In the genomic region with DNA sequence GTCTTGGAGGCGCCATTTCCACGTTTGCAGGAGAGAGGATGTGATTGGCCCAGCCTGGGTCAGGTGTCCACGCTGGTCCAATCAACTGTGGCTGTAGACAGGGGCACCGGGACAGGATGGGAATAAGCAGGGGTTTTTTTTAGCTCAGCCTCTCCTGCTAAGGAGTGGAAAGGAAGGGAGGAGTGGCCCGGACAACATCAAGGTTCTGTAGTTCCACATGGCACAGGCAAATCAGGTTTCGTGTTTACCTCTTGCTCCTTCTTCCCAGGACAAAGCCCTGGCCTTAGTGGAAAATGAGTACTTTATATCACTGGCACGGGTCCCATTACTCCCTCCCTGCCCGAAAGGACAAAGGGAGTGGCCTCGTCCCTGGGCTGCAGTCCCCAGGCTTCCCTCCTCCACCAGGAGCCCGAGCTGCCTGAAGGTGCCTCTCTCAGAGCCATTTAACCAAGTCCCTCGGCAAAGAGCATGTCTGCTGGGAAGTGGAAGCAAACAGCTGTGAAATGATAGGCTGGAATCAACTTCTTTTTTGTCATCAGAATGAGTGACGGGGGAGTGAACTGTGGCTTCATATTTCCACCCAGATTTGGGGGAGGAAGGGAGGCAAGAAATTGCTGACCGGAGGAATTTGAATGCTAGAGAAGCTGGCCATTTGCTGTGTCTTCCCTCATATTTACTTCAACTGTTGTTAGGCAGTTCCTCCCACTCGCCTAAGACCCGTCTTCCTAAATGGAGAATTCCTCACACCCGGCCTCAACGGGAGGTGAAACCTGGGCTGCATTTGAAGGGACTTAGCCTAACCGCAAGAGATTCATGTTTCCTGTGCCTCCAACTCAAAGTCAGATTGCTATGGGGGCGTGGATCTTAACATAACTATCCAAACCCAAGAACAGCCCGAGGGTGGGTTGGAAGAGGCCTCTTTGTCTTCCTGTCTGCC, we compare ENCODE assay signal across 8 cellular contexts.
DNase-seq lines count a peak whose midpoint lies in the region; ATAC-seq and TF ChIP-seq lines count a peak whose summit lies in the region.

No MANE protein-coding gene starts in this region.

- peak; percentile 46 for ATAC-seq in stimulated activated effector memory CD8-positive, alpha-beta T cell treated with anti-CD3 and anti-CD28 coated beads, Interleukin-12 subunit alpha, Interleukin-12 subunit beta, amount 100 ng/mL, for 72 hours
- no peak for ATAC-seq in HG03280 (IDR thresholded peaks at IDR 0.05; ENCODE audit: unreplicated experiment)

- TF ChIP-seq CTCF in HFFc6 (IDR thresholded peaks at IDR 0.05) = no peak

- H3K36me3 Mint-ChIP-seq in HFFc6 (ENCODE audit: low read depth) = 0 out of 2 replicates have a peak, but pooled peaks cover 5% of the 10 kb centered on the region
- H3K36me3 Mint-ChIP-seq in stimulated activated effector memory CD8-positive, alpha-beta T cell treated with anti-CD3 and anti-CD28 coated beads, Interleukin-12 subunit alpha, Interleukin-12 subunit beta, amount 100 ng/mL, for 72 hours = no peaks in the 10 kb centered on the region
- H3K36me3 Mint-ChIP-seq in immature natural killer cell = no peaks in the 10 kb centered on the region

- H3K4me1 Mint-ChIP-seq in HFFc6 (ENCODE audit: low read depth) (peaks cover 79% of the 10 kb centered on the region), immature natural killer cell (no peaks in the 10 kb centered on the region)
- no peaks in the 10 kb centered on the region for H3K4me1 Mint-ChIP-seq in stimulated activated effector memory CD8-positive, alpha-beta T cell treated with anti-CD3 and anti-CD28 coated beads, Interleukin-12 subunit alpha, Interleukin-12 subunit beta, amount 100 ng/mL, for 72 hours

- H3K9me3 Mint-ChIP-seq in HFFc6 = no peaks in the 10 kb centered on the region
- no peaks in the 10 kb centered on the region for H3K9me3 Mint-ChIP-seq in stimulated activated effector memory CD8-positive, alpha-beta T cell treated with anti-CD3 and anti-CD28 coated beads, Interleukin-12 subunit alpha, Interleukin-12 subunit beta, amount 100 ng/mL, for 72 hours
- peaks cover 0 to 2% (median 0%) of the 10 kb centered on the region in 6 donors for H3K9me3 Mint-ChIP-seq in immature natural killer cell

- DNase-seq in HFFc6 (no peak), UCSD-AML1 (lab: John Stamatoyannopoulos, UW; ENCODE audit: unreplicated experiment) (peak; percentile 58), iPS DF 19.7 (ENCODE audit: low read depth, low spot score) (peak; percentile 38), AG20443 (ENCODE audit: low spot score) (no peak), immature natural killer cell (no peak), T1000 (lab: John Stamatoyannopoulos, UW) (no peak)
- DNase-seq in stimulated activated effector memory CD8-positive, alpha-beta T cell treated with anti-CD3 and anti-CD28 coated beads, Interleukin-12 subunit alpha, Interleukin-12 subunit beta, amount 100 ng/mL, for 72 hours (ENCODE audit: low spot score in 2 of 2) = no peak

- H3K27ac Mint-ChIP-seq in HFFc6 = peak overlapping the region; percentile 64
- H3K27ac Mint-ChIP-seq in stimulated activated effector memory CD8-positive, alpha-beta T cell treated with anti-CD3 and anti-CD28 coated beads, Interleukin-12 subunit alpha, Interleukin-12 subunit beta, amount 100 ng/mL, for 72 hours = no peak overlapping the region
- H3K27ac Mint-ChIP-seq in immature natural killer cell = no peak overlapping the region

- H3K27me3 Mint-ChIP-seq in HFFc6 (ENCODE audit: insufficient read depth) = no peaks in the 10 kb centered on the region; the same call in 1 of the 2 replicates
- peaks cover 4 to 12% (median 10%) of the 10 kb centered on the region in 3 donors for H3K27me3 Mint-ChIP-seq in immature natural killer cell (ENCODE audit: low read depth in 3 of 3)

- H3K4me3 Mint-ChIP-seq in HFFc6 (peak overlapping the region; percentile 11; the same call in 1 of the 2 replicates), immature natural killer cell (no peak overlapping the region)
- H3K4me3 Mint-ChIP-seq in stimulated activated effector memory CD8-positive, alpha-beta T cell treated with anti-CD3 and anti-CD28 coated beads, Interleukin-12 subunit alpha, Interleukin-12 subunit beta, amount 100 ng/mL, for 72 hours = no peak overlapping the region

Comparison
In these comparisons a context has a peak if more than half of its experiments do, and no peak if none do; other contexts are left out.
1. DNase-seq: peak in UCSD-AML1 (single experiment) and iPS DF 19.7 (single experiment); none in HFFc6 (single experiment), stimulated activated effector memory CD8-positive, alpha-beta T cell treated with anti-CD3 and anti-CD28 coated beads, Interleukin-12 subunit alpha, Interleukin-12 subunit beta, amount 100 ng/mL, for 72 hours (0 of 2), AG20443 (single experiment), immature natural killer cell (0 of 3) and T1000 (single experiment).